Comparison of ENCODE assay signal across 12 cellular contexts in genomic region chr3:194112120-194113106, GRCh38. TPM values are rescaled to one million over a fixed set of nuclear protein-coding genes. Genes with fewer than 3 reads are reported as not detected.
DNase-seq lines count a peak whose midpoint lies in the region; ATAC-seq, FAIRE-seq and TF ChIP-seq lines count a peak whose summit lies in the region.
"Had no signal": no experiment of that assay in that cellular context is flagged by ENCODE, and none has a peak within 500 bp of the region (broad histone marks: within the 10 kb centered on the region; RNA-seq: fewer than 3 reads in every experiment).

No MANE protein-coding gene starts in this region.

- POLR2A ChIA-PET in RWPE1 (lab: Yijun Ruan, JAX; ENCODE audit: low non-redundant PET), result interaction anchor here (0.7 kb wide), 2 partner anchors 8 to 21 kb away, joined by 4 to 8 read pairs; no protein-coding TSS in a partner anchor

- ATAC-seq in left lung, result peak; percentile 97

- H3K4me1 ChIP-seq in left lung, result no peaks in the 10 kb centered on the region
- H3K4me1 ChIP-seq: ascending aorta had no signal

- intact Hi-C loops in left lung (cut with DNase I), result no loop called here

- TF ChIP-seq CTCF in 22Rv1 (IDR thresholded peaks at IDR 0.05) (no peak), RWPE1 (conservative IDR thresholded peaks at IDR 0.05; ENCODE audit: low read depth) (no peak), left lung (IDR thresholded peaks at IDR 0.05) (no peak)

- DNase-seq in LoVo (ENCODE audit: low spot score) (peak; percentile 87), RWPE1 (ENCODE audit: low spot score) (peak; percentile 82), left lung (peak in 1 of 2 donors; percentile 46), OCI-M2 (lab: John Stamatoyannopoulos, UW; ENCODE audit: unreplicated experiment) (no peak), SKM-1 (lab: John Stamatoyannopoulos, UW; ENCODE audit: unreplicated experiment) (no peak), GM19239 (ENCODE audit: insufficient read length, low spot score) (no peak), AG08396 (ENCODE audit: low spot score) (no peak)
- DNase-seq: activated CD4-positive, alpha-beta T cell treated with anti-CD3 and anti-CD28 coated beads, Interleukin-2, amount 10 ng/mL, durations not matched to agents 7 days and 5 days; AML-193; foreskin melanocyte had no signal

- no peaks in the 10 kb centered on the region for H3K9me3 ChIP-seq in left lung
- H3K9me3 ChIP-seq: ascending aorta had no signal

- no peak for FAIRE-seq in GM19239 (lab: Jason Lieb, UNC)

- no peaks in the 10 kb centered on the region for H3K27me3 ChIP-seq in left lung
- H3K27me3 ChIP-seq: ascending aorta had no signal

- CTCF ChIA-PET in RWPE1 (lab: Yijun Ruan, JAX), result interaction anchor here (0.6 kb wide), 1 partner anchor 1271 kb away, joined by 3 read pairs; no protein-coding TSS in a partner anchor

- peak overlapping the region; percentile 78 for H3K27ac ChIP-seq in 22Rv1
- no peak overlapping the region for H3K27ac ChIP-seq in RWPE1
- no peak overlapping the region for H3K27ac ChIP-seq in left lung
- H3K27ac ChIP-seq: ascending aorta had no signal

- H3K36me3 ChIP-seq in left lung, result no peaks in the 10 kb centered on the region
- H3K36me3 ChIP-seq: ascending aorta had no signal

- H3K4me3 ChIP-seq in left lung, result no peak overlapping the region
- H3K4me3 ChIP-seq: ascending aorta had no signal

RNA-seq across cellular contexts. Expression of gene HES1, which starts 23.5 kb away (rescaled TPM):
- total RNA-seq in left lung, result 10 to 100 TPM; 18.1 to 21.8 TPM

Comparison
In these comparisons a context has a peak if more than half of its experiments do, and no peak if none do; other contexts are left out.
1. DNase-seq: peak in LoVo (single experiment) and RWPE1 (single experiment); none in OCI-M2 (single experiment), SKM-1 (single experiment), GM19239 (single experiment) and AG08396 (single experiment).